ENCODE assay signal across 1 cellular context in the genomic region with DNA sequence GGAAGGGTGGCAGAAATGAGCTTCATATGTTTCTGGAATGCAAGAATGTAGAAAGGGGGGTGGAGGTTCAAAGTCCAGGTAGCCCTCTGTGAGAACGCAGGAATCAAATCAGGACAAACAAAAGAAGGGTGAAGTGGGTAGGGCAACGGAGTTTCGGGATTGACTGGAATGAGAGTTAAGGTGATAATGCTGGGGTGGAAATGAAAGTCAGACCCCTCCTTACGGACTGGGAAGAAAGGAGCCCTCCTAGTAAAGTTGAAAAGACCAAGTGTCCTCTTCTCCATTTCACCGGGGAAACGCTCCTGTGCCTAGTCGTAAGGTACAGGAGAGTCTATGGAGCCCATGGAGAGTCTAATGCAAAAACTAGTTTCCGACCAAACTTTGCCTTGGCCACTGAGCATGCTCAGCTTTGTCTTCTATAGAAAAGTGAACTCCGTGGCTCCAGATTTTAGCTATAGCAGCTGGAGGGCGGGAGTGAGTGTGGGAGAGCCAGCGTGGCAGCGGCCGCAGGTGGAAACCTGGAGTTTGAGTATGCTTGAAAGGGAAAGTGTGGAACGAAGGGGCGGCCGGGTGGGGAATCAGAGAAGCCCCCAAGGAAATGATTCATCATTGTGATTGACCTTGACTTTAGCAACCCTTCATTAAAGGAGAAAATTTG.
TF ChIP-seq lines count a peak whose summit lies in the region.

No MANE protein-coding gene starts in this region.

TF ChIP-seq in HepG2, 621 proteins besides CTCF, POLR2A, EP300 and RAD21 (continued from another document and continues in another):
- TF ChIP-seq SKI (IDR thresholded peaks at IDR 0.05; ENCODE audit: partially characterized antibody) (no peak), MEIS2 (CRISPR knock-in tag; IDR thresholded peaks at IDR 0.05) (no peak), SIN3B (IDR thresholded peaks at IDR 0.05; ENCODE audit: low read length) (no peak), ZNF556 (CRISPR knock-in tag; IDR thresholded peaks at IDR 0.05; ENCODE audit: borderline replicate concordance) (peak; percentile 60; the same call in 1 of the 2 replicates), PHB2 (IDR thresholded peaks at IDR 0.05; ENCODE audit: partially characterized antibody) (no peak), ZSCAN29 (CRISPR knock-in tag; conservative IDR thresholded peaks at IDR 0.05) (0 out of 2 replicates have a peak, but pooled peaks have one; percentile 1), TERF1 (CRISPR knock-in tag; IDR thresholded peaks at IDR 0.05) (no peak), FLYWCH1 (CRISPR knock-in tag; IDR thresholded peaks at IDR 0.05) (no peak), PAWR (CRISPR knock-in tag; IDR thresholded peaks at IDR 0.05; ENCODE audit: borderline replicate concordance) (no peak), ZBTB42 (CRISPR knock-in tag; IDR thresholded peaks at IDR 0.05) (no peak), PHF20 (CRISPR knock-in tag; IDR thresholded peaks at IDR 0.05) (no peak), DMAP1 (CRISPR knock-in tag; IDR thresholded peaks at IDR 0.05) (peak; percentile 67), POGZ (CRISPR knock-in tag; IDR thresholded peaks at IDR 0.05) (no peak; the same call in 1 of the 2 replicates), PAX8 (CRISPR knock-in tag; IDR thresholded peaks at IDR 0.05; ENCODE audit: borderline replicate concordance) (0 out of 2 replicates have a peak, but pooled peaks have one; percentile 11), ZNF615 (CRISPR knock-in tag; IDR thresholded peaks at IDR 0.05; ENCODE audit: borderline replicate concordance) (peak; percentile 49; the same call in 1 of the 2 replicates), ZNF383 (CRISPR knock-in tag; IDR thresholded peaks at IDR 0.05; ENCODE audit: borderline replicate concordance) (no peak; the same call in 1 of the 2 replicates), FOXA3 (CRISPR knock-in tag; IDR thresholded peaks at IDR 0.05) (peak; percentile 67), GTF3A (CRISPR knock-in tag; conservative IDR thresholded peaks at IDR 0.05) (no peak), CCAR2 (optimal IDR thresholded peaks at IDR 0.05; ENCODE audit: low read depth, low read length) (no peak), SALL2 (CRISPR knock-in tag; IDR thresholded peaks at IDR 0.05) (0 out of 2 replicates have a peak, but pooled peaks have one; percentile 37), ESRRA (CRISPR knock-in tag; IDR thresholded peaks at IDR 0.05; ENCODE audit: low read depth) (no peak; the same call in 1 of the 2 replicates), KLF9 (CRISPR knock-in tag; IDR thresholded peaks at IDR 0.05; ENCODE audit: low read depth) (no peak), MAFK (conservative IDR thresholded peaks at IDR 0.05 in 1 of 2, IDR thresholded peaks at IDR 0.05 in 1 of 2; ENCODE audit: low read length in 2 of 2) (no peak), EHMT2 (IDR thresholded peaks at IDR 0.05; ENCODE audit: borderline replicate concordance, low read depth, low read length) (no peak), ZNF10 (CRISPR knock-in tag; IDR thresholded peaks at IDR 0.05; ENCODE audit: borderline replicate concordance, low read depth) (no peak), NBN (conservative IDR thresholded peaks at IDR 0.05) (no peak), ZNF777 (CRISPR knock-in tag; IDR thresholded peaks at IDR 0.05) (no peak), MYNN (CRISPR knock-in tag; IDR thresholded peaks at IDR 0.05; ENCODE audit: low read depth) (no peak), ERF (CRISPR knock-in tag; IDR thresholded peaks at IDR 0.05) (peak; percentile 50; the same call in 1 of the 2 replicates), ZNF772 (CRISPR knock-in tag; IDR thresholded peaks at IDR 0.05) (peak; percentile 56; the same call in 1 of the 2 replicates), DNMT3B (CRISPR knock-in tag; conservative IDR thresholded peaks at IDR 0.05) (0 out of 2 replicates have a peak, but pooled peaks have one; percentile 45), ZNF414 (CRISPR knock-in tag; IDR thresholded peaks at IDR 0.05) (no peak; the same call in 1 of the 2 replicates), KDM6A (CRISPR knock-in tag; IDR thresholded peaks at IDR 0.05; ENCODE audit: low read depth) (peak; percentile 78), USF2 (IDR thresholded peaks at IDR 0.05; ENCODE audit: low read depth, low read length) (no peak), USF2 (CRISPR knock-in tag; IDR thresholded peaks at IDR 0.05; ENCODE audit: borderline replicate concordance) (no peak), ZNF788 (CRISPR knock-in tag; IDR thresholded peaks at IDR 0.05; ENCODE audit: borderline replicate concordance) (no peak), ZNF619 (CRISPR knock-in tag; IDR thresholded peaks at IDR 0.05) (no peak), ZNF879 (CRISPR knock-in tag; IDR thresholded peaks at IDR 0.05) (no peak), POLR2AphosphoS2 (IDR thresholded peaks at IDR 0.05; ENCODE audit: low read depth, low read length) (no peak), U2AF1 (optimal IDR thresholded peaks at IDR 0.05; ENCODE audit: low read depth, low read length) (no peak), GATAD2A (CRISPR knock-in tag; IDR thresholded peaks at IDR 0.05) (peak; percentile 92), ZMYM4 (CRISPR knock-in tag; IDR thresholded peaks at IDR 0.05) (peak; percentile 82), HDAC1 (CRISPR knock-in tag; IDR thresholded peaks at IDR 0.05) (peak; percentile 77), MIXL1 (CRISPR knock-in tag; IDR thresholded peaks at IDR 0.05) (peak; percentile 63; the same call in 1 of the 2 replicates), ZNF670 (CRISPR knock-in tag; IDR thresholded peaks at IDR 0.05; ENCODE audit: borderline replicate concordance) (no peak), NR2F6 (IDR thresholded peaks at IDR 0.05) (no peak), NR2F6 (CRISPR knock-in tag; IDR thresholded peaks at IDR 0.05) (peak; percentile 18; the same call in 1 of the 2 replicates), HOXA3 (CRISPR knock-in tag; IDR thresholded peaks at IDR 0.05) (0 out of 2 replicates have a peak, but pooled peaks have one; percentile 35), ATAD3A (CRISPR knock-in tag; IDR thresholded peaks at IDR 0.05) (no peak), ONECUT2 (CRISPR knock-in tag; IDR thresholded peaks at IDR 0.05) (0 out of 2 replicates have a peak, but pooled peaks have one; percentile 31), ZNF263 (CRISPR knock-in tag; IDR thresholded peaks at IDR 0.05) (no peak)
- TF ChIP-seq, protein P1, sequence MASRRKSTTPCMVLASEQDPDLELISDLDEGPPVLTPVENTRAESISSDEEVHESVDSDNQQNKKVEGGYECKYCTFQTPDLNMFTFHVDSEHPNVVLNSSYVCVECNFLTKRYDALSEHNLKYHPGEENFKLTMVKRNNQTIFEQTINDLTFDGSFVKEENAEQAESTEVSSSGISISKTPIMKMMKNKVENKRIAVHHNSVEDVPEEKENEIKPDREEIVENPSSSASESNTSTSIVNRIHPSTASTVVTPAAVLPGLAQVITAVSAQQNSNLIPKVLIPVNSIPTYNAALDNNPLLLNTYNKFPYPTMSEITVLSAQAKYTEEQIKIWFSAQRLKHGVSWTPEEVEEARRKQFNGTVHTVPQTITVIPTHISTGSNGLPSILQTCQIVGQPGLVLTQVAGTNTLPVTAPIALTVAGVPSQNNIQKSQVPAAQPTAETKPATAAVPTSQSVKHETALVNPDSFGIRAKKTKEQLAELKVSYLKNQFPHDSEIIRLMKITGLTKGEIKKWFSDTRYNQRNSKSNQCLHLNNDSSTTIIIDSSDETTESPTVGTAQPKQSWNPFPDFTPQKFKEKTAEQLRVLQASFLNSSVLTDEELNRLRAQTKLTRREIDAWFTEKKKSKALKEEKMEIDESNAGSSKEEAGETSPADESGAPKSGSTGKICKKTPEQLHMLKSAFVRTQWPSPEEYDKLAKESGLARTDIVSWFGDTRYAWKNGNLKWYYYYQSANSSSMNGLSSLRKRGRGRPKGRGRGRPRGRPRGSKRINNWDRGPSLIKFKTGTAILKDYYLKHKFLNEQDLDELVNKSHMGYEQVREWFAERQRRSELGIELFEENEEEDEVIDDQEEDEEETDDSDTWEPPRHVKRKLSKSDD (CRISPR knock-in tag; IDR thresholded peaks at IDR 0.05; ENCODE audit: low read depth): no peak
- TF ChIP-seq, protein P2, sequence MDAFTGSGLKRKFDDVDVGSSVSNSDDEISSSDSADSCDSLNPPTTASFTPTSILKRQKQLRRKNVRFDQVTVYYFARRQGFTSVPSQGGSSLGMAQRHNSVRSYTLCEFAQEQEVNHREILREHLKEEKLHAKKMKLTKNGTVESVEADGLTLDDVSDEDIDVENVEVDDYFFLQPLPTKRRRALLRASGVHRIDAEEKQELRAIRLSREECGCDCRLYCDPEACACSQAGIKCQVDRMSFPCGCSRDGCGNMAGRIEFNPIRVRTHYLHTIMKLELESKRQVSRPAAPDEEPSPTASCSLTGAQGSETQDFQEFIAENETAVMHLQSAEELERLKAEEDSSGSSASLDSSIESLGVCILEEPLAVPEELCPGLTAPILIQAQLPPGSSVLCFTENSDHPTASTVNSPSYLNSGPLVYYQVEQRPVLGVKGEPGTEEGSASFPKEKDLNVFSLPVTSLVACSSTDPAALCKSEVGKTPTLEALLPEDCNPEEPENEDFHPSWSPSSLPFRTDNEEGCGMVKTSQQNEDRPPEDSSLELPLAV (CRISPR knock-in tag; conservative IDR thresholded peaks at IDR 0.05; ENCODE audit: low read depth): no peak
- TF ChIP-seq, protein P3, sequence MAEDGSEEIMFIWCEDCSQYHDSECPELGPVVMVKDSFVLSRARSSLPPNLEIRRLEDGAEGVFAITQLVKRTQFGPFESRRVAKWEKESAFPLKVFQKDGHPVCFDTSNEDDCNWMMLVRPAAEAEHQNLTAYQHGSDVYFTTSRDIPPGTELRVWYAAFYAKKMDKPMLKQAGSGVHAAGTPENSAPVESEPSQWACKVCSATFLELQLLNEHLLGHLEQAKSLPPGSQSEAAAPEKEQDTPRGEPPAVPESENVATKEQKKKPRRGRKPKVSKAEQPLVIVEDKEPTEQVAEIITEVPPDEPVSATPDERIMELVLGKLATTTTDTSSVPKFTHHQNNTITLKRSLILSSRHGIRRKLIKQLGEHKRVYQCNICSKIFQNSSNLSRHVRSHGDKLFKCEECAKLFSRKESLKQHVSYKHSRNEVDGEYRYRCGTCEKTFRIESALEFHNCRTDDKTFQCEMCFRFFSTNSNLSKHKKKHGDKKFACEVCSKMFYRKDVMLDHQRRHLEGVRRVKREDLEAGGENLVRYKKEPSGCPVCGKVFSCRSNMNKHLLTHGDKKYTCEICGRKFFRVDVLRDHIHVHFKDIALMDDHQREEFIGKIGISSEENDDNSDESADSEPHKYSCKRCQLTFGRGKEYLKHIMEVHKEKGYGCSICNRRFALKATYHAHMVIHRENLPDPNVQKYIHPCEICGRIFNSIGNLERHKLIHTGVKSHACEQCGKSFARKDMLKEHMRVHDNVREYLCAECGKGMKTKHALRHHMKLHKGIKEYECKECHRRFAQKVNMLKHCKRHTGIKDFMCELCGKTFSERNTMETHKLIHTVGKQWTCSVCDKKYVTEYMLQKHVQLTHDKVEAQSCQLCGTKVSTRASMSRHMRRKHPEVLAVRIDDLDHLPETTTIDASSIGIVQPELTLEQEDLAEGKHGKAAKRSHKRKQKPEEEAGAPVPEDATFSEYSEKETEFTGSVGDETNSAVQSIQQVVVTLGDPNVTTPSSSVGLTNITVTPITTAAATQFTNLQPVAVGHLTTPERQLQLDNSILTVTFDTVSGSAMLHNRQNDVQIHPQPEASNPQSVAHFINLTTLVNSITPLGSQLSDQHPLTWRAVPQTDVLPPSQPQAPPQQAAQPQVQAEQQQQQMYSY (CRISPR knock-in tag; IDR thresholded peaks at IDR 0.05): peak; percentile 97
- TF ChIP-seq, protein P4, sequence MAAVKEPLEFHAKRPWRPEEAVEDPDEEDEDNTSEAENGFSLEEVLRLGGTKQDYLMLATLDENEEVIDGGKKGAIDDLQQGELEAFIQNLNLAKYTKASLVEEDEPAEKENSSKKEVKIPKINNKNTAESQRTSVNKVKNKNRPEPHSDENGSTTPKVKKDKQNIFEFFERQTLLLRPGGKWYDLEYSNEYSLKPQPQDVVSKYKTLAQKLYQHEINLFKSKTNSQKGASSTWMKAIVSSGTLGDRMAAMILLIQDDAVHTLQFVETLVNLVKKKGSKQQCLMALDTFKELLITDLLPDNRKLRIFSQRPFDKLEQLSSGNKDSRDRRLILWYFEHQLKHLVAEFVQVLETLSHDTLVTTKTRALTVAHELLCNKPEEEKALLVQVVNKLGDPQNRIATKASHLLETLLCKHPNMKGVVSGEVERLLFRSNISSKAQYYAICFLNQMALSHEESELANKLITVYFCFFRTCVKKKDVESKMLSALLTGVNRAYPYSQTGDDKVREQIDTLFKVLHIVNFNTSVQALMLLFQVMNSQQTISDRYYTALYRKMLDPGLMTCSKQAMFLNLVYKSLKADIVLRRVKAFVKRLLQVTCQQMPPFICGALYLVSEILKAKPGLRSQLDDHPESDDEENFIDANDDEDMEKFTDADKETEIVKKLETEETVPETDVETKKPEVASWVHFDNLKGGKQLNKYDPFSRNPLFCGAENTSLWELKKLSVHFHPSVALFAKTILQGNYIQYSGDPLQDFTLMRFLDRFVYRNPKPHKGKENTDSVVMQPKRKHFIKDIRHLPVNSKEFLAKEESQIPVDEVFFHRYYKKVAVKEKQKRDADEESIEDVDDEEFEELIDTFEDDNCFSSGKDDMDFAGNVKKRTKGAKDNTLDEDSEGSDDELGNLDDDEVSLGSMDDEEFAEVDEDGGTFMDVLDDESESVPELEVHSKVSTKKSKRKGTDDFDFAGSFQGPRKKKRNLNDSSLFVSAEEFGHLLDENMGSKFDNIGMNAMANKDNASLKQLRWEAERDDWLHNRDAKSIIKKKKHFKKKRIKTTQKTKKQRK (IDR thresholded peaks at IDR 0.05; ENCODE audit: low read length): no peak
